Comparison of ENCODE assay signal across 8 cellular contexts in genomic region chr10:102120142-102120986, GRCh38. TPM values are rescaled to one million over a fixed set of nuclear protein-coding genes. Genes with fewer than 3 reads are reported as not detected.
A peak's percentile ranks its signal among the peaks of the same experiment; 100 is the strongest.
DNase-seq lines count a peak whose midpoint lies in the region; ATAC-seq and TF ChIP-seq lines count a peak whose summit lies in the region.

Gene LDB1, minus strand, starts transcription at chr10:102120368. Its CDS starts 258 bp downstream, at chr10:102120110.

- no peaks in the 10 kb centered on the region for H3K9me2 ChIP-seq in SK-N-SH

- TF ChIP-seq CTCF in SK-N-SH (IDR thresholded peaks at IDR 0.05) = no peak
- TF ChIP-seq CTCF in tibial artery (IDR thresholded peaks at IDR 0.05) = peak in 1 of 2 experiments; percentile 5

- no peak for TF ChIP-seq EP300 in SK-N-SH (IDR thresholded peaks at IDR 0.05; ENCODE audit: borderline replicate concordance in 1 of 2, low read depth in 1 of 2, low read length in 1 of 2)

- H3K27ac ChIP-seq in SK-N-SH (ENCODE audit: low read depth in 2 of 2, low read length in 1 of 2) = peak within 1 kb of the TSS; percentile 86 to 99
- peak within 1 kb of the TSS; percentile 96 to 99 for H3K27ac ChIP-seq in tibial artery

- peak within 1 kb of the TSS; percentile 93 for H3K4me3 Mint-ChIP-seq in activated naive CD8-positive, alpha-beta T cell

- peak; percentile 30 for DNase-seq in DMS79 treated with DMSO at 0.1 percent for 48 hours (lab: John Stamatoyannopoulos, UW)
- peak; percentile 91 to 93 for DNase-seq in Kasumi-1 (lab: John Stamatoyannopoulos, UW)
- DNase-seq in SK-N-SH = peak; percentile 85
- DNase-seq in glomerular endothelial cell (ENCODE audit: extremely low read depth, low read depth, low spot score) = no peak
- peak in 55 of 56 donors; percentile 14 to 91 (median 81) for DNase-seq in nucleus accumbens (lab: John Stamatoyannopoulos, UW)
- DNase-seq in tibial artery = peak; percentile 84 to 90

- H3K36me3 ChIP-seq in SK-N-SH (replicated peaks in 1 of 2; ENCODE audit: control insufficient read depth in 1 of 2, insufficient read depth in 2 of 2, low read length in 1 of 2) = no peaks in the 10 kb centered on the region
- no peaks in the 10 kb centered on the region for H3K36me3 ChIP-seq in tibial artery

- peaks cover 23% of the 10 kb centered on the region for H3F3A ChIP-seq in SK-N-SH (replicated peaks; ENCODE audit: insufficient read depth)

- H3K79me2 ChIP-seq in SK-N-SH (ENCODE audit: insufficient read depth) = peaks cover 51% of the 10 kb centered on the region

- H3K4me3 ChIP-seq in SK-N-SH (ENCODE audit: low read depth in 2 of 2, low read length in 1 of 2) (peak within 1 kb of the TSS; percentile 84 to 86), tibial artery (peak within 1 kb of the TSS; percentile 76 to 93)

- under 1% methylated on average over 49 of the region's 104 CpGs for WGBS in SK-N-SH (ENCODE audit: low lambda C conversion rate)

- CTCF ChIA-PET in SK-N-SH (lab: Yijun Ruan, JAX) = no interaction called here

- H3K9ac ChIP-seq in SK-N-SH = peak within 1 kb of the TSS; percentile 84

- H3K27me3 Mint-ChIP-seq in activated naive CD8-positive, alpha-beta T cell = no peaks in the 10 kb centered on the region

- peak within 1 kb of the TSS; percentile 96 for H3K27ac Mint-ChIP-seq in activated naive CD8-positive, alpha-beta T cell

- intact Hi-C loops in tibial artery (cut with DNase I; ENCODE audit: low total_unique reads) = no loop called here

- TF ChIP-seq RAD21 in SK-N-SH (IDR thresholded peaks at IDR 0.05; ENCODE audit: low read length) = no peak; the same call in 1 of the 2 replicates

- H3K27me3 ChIP-seq in SK-N-SH (ENCODE audit: insufficient read depth) (no peaks in the 10 kb centered on the region), tibial artery (no peaks in the 10 kb centered on the region)

- peak within 1 kb of the TSS; percentile 94 for H3K4me2 ChIP-seq in SK-N-SH

- no peaks in the 10 kb centered on the region for H4K20me1 ChIP-seq in SK-N-SH (ENCODE audit: insufficient read depth)

- no peaks in the 10 kb centered on the region for H3K9me3 Mint-ChIP-seq in activated naive CD8-positive, alpha-beta T cell (ENCODE audit: low read depth)

- peak within 1 kb of the TSS; percentile 75; the same call in 1 of the 2 replicates for H2AFZ ChIP-seq in SK-N-SH (ENCODE audit: low read depth)

- peak; percentile 67 for ATAC-seq in GM21723 (IDR thresholded peaks at IDR 0.05; ENCODE audit: unreplicated experiment)

- H3K9me3 ChIP-seq in SK-N-SH (no peaks in the 10 kb centered on the region), tibial artery (no peaks in the 10 kb centered on the region)

- POLR2A ChIA-PET in SK-N-SH (lab: Yijun Ruan, JAX) = no interaction called here

- peaks cover 47% of the 10 kb centered on the region for H3K4me1 Mint-ChIP-seq in activated naive CD8-positive, alpha-beta T cell (ENCODE audit: low read depth)

- H3K4me1 ChIP-seq in SK-N-SH (ENCODE audit: control insufficient read depth in 1 of 2, insufficient read depth in 2 of 2, low read depth in 1 of 2, low read length in 1 of 2) = peaks cover 42 to 51% of the 10 kb centered on the region in 2 experiments
- peaks cover 0 to 55% (median 47%) of the 10 kb centered on the region in 4 donors for H3K4me1 ChIP-seq in tibial artery

- no peaks in the 10 kb centered on the region for H3K36me3 Mint-ChIP-seq in activated naive CD8-positive, alpha-beta T cell

TF ChIP-seq in SK-N-SH, 30 proteins besides CTCF, POLR2A, EP300 and RAD21:
- TF ChIP-seq EZH2phosphoT487 (IDR thresholded peaks at IDR 0.05; ENCODE audit: borderline replicate concordance, low read depth) = no peak
- TF ChIP-seq USF2 (IDR thresholded peaks at IDR 0.05; ENCODE audit: borderline replicate concordance, low read depth, low read length) = no peak
- TF ChIP-seq POLR2AphosphoS5 (IDR thresholded peaks at IDR 0.05; ENCODE audit: low read depth, low read length) = peak; percentile 13; the same call in 1 of the 2 replicates
- TF ChIP-seq CHD2 (IDR thresholded peaks at IDR 0.05; ENCODE audit: low read length, partially characterized antibody) = no peak
- peak; percentile 48; the same call in 1 of the 2 replicates for TF ChIP-seq TAF1 (IDR thresholded peaks at IDR 0.05; ENCODE audit: borderline replicate concordance, low read depth, low read length)
- TF ChIP-seq NRF1 (IDR thresholded peaks at IDR 0.05; ENCODE audit: low read depth, low read length) = peak; percentile 62
- TF ChIP-seq, protein P1, sequence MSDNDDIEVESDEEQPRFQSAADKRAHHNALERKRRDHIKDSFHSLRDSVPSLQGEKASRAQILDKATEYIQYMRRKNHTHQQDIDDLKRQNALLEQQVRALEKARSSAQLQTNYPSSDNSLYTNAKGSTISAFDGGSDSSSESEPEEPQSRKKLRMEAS (IDR thresholded peaks at IDR 0.05; ENCODE audit: low read depth) = peak; percentile 66; the same call in 1 of the 2 replicates
- TF ChIP-seq NFIC (IDR thresholded peaks at IDR 0.05; ENCODE audit: borderline replicate concordance) = no peak
- TF ChIP-seq, protein P2, sequence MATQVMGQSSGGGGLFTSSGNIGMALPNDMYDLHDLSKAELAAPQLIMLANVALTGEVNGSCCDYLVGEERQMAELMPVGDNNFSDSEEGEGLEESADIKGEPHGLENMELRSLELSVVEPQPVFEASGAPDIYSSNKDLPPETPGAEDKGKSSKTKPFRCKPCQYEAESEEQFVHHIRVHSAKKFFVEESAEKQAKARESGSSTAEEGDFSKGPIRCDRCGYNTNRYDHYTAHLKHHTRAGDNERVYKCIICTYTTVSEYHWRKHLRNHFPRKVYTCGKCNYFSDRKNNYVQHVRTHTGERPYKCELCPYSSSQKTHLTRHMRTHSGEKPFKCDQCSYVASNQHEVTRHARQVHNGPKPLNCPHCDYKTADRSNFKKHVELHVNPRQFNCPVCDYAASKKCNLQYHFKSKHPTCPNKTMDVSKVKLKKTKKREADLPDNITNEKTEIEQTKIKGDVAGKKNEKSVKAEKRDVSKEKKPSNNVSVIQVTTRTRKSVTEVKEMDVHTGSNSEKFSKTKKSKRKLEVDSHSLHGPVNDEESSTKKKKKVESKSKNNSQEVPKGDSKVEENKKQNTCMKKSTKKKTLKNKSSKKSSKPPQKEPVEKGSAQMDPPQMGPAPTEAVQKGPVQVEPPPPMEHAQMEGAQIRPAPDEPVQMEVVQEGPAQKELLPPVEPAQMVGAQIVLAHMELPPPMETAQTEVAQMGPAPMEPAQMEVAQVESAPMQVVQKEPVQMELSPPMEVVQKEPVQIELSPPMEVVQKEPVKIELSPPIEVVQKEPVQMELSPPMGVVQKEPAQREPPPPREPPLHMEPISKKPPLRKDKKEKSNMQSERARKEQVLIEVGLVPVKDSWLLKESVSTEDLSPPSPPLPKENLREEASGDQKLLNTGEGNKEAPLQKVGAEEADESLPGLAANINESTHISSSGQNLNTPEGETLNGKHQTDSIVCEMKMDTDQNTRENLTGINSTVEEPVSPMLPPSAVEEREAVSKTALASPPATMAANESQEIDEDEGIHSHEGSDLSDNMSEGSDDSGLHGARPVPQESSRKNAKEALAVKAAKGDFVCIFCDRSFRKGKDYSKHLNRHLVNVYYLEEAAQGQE (IDR thresholded peaks at IDR 0.05; ENCODE audit: low read depth, low read length) = 0 out of 2 replicates have a peak, but pooled peaks have one; percentile 17
- TF ChIP-seq MXI1 (IDR thresholded peaks at IDR 0.05; ENCODE audit: low read depth, low read length) = peak; percentile 94

RNA-seq across cellular contexts. Expression of gene LDB1, which starts in this region (rescaled TPM):
- polyA plus RNA-seq in SK-N-SH (2012; rRNA removed) = 85.9 and 113 TPM in 2 replicates
- 31.9 and 39.8 TPM in 2 replicates for polyA plus RNA-seq in SK-N-SH (2012; cell fraction: cytosol; rRNA removed)
- polyA plus RNA-seq in SK-N-SH (2012; cell fraction: nucleus; rRNA removed) = 361 and 398 TPM in 2 replicates
- total RNA-seq in glomerular endothelial cell = 38.8 and 58.0 TPM in 2 replicates
